Comparison of ENCODE assay signal across 27 cellular contexts in the genomic region with DNA sequence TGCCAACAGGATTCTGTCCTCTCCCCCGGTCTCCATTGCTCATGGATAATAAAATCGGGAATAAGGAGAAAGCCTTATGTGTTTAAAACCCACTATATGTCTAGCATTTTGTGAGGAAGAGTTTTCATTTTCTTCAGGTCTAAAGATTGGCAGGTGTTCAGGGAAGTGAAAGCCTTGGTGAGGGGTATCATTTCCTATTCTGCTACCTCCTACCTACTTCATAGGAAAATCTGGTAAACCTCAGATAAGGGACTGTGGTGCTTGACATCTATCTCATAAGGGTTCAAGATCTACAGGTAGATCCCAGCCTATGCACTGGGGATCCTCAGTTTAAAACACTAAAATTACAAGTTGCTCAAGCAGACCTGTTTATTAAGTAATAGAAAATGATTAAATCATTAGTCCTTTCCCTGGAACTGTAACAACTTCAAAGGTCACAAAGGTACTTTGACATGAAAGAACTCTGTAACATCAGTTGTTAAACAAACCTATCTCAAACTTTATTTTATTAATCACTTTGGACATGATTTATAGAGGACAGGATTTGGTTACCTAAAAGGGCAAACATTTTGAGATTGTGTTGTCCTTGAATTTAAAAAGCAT. TPM values are rescaled to one million over a fixed set of nuclear protein-coding genes. Genes with fewer than 3 reads are reported as not detected.
DNase-seq lines count a peak whose midpoint lies in the region; ATAC-seq and TF ChIP-seq lines count a peak whose summit lies in the region.
"Had no signal": no experiment of that assay in that cellular context is flagged by ENCODE, and none has a peak within 500 bp of the region (broad histone marks: within the 10 kb centered on the region; RNA-seq: fewer than 3 reads in every experiment).

No MANE protein-coding gene starts in this region.

- DNase-seq in mammary epithelial cell = no peak
- no peak for DNase-seq in breast epithelium (ENCODE audit: low spot score in 2 of 2)
- peak; percentile 23 for DNase-seq in epithelial cell of esophagus (ENCODE audit: low read depth)
- no peak for DNase-seq in cerebellum (ENCODE audit: low spot score)
- DNase-seq in ascending aorta (ENCODE audit: low spot score in 2 of 2) = no peak
- DNase-seq in A172 (ENCODE audit: low spot score) = no peak
- DNase-seq: 8988T; activated CD4-positive, alpha-beta T cell treated with anti-CD3 and anti-CD28 coated beads, Interleukin-2, amount 50 U/mL, for 48 hours; activated naive CD4-positive, alpha-beta T cell treated with anti-CD3 and anti-CD28 coated beads for 36 hours; anterior cingulate cortex; gastrocnemius medialis; H9; kidney; mesenchymal stem cell; stimulated activated CD4-positive, alpha-beta T cell treated with anti-CD3 and anti-CD28 coated beads, Interleukin-12 subunit alpha, Interleukin-12 subunit beta, amount 100 ng/mL, for 4 hours; WERI-Rb-1 had no signal

- TF ChIP-seq CTCF in mammary epithelial cell (conservative IDR thresholded peaks at IDR 0.05 in 1 of 2, IDR thresholded peaks at IDR 0.05 in 1 of 2; ENCODE audit: extremely low read depth in 1 of 2, insufficient read depth in 1 of 2, low read depth in 1 of 2, low read length in 2 of 2) (no peak), breast epithelium (IDR thresholded peaks at IDR 0.05) (no peak), epithelial cell of esophagus (IDR thresholded peaks at IDR 0.05; ENCODE audit: insufficient read depth, low read depth, low read length, missing control alignments) (no peak), ascending aorta (IDR thresholded peaks at IDR 0.05) (no peak)

- H3K9me3 ChIP-seq in mammary epithelial cell (replicated peaks; ENCODE audit: insufficient read depth, low read length) (no peaks in the 10 kb centered on the region), breast epithelium (no peaks in the 10 kb centered on the region), ascending aorta (no peaks in the 10 kb centered on the region)
- H3K9me3 ChIP-seq: gastrocnemius medialis had no signal

- TF ChIP-seq POLR2A in breast epithelium (IDR thresholded peaks at IDR 0.05) = no peak

- H3K27me3 ChIP-seq in mammary epithelial cell (ENCODE audit: insufficient read depth, low read length) (no peaks in the 10 kb centered on the region), breast epithelium (no peaks in the 10 kb centered on the region), ascending aorta (no peaks in the 10 kb centered on the region)
- H3K27me3 ChIP-seq: gastrocnemius medialis had no signal

- no peak overlapping the region for H3K9ac ChIP-seq in mammary epithelial cell (ENCODE audit: insufficient read depth, low read length)

- H3K4me3 ChIP-seq in mammary epithelial cell (replicated peaks in 1 of 3; ENCODE audit: insufficient read depth in 1 of 3, low read depth in 2 of 3, low read length in 3 of 3) (no peak overlapping the region), breast epithelium (no peak overlapping the region), epithelial cell of esophagus (ENCODE audit: low read length) (no peak overlapping the region), ascending aorta (no peak overlapping the region)
- H3K4me3 ChIP-seq: gastrocnemius medialis, SK-N-MC had no signal

- in situ Hi-C loops in mammary epithelial cell (cut with MboI; ENCODE audit: low sequenced_read_pairs in 2 of 2) = no loop called here

- BruUV-seq in mammary epithelial cell (replicated peaks; lab: Mats Ljungman, UMichigan) = no TSS peak

- 100% methylated on average over 2 of the region's 2 CpGs for WGBS in mammary epithelial cell (ENCODE audit: low coverage, missing lambda C conversion rate)

- H4K20me1 ChIP-seq in mammary epithelial cell (ENCODE audit: insufficient read depth, low read length) = no peaks in the 10 kb centered on the region

- H3K79me2 ChIP-seq in mammary epithelial cell (ENCODE audit: insufficient read depth, low read length) = peaks cover 99% of the 10 kb centered on the region

- H3K36me3 ChIP-seq in mammary epithelial cell (ENCODE audit: insufficient read depth, low read length) = no peaks in the 10 kb centered on the region
- H3K36me3 ChIP-seq in breast epithelium = no peaks in the 10 kb centered on the region
- no peaks in the 10 kb centered on the region for H3K36me3 ChIP-seq in ascending aorta
- H3K36me3 ChIP-seq: gastrocnemius medialis, WERI-Rb-1 had no signal

- dilution Hi-C loops in mammary epithelial cell (cut with HindIII; ENCODE audit: low sequenced_read_pairs) = loop anchor here (10.0 kb wide), 1 partner anchor 50 kb away; no protein-coding TSS in a partner anchor

- H3K4me1 ChIP-seq in mammary epithelial cell (ENCODE audit: insufficient read depth, low read length) (peaks cover 44% of the 10 kb centered on the region), breast epithelium (no peaks in the 10 kb centered on the region), ascending aorta (peaks cover 0 to 4% of the 10 kb centered on the region in 2 donors)

- intact Hi-C loops in mammary epithelial cell (cut with micrococcal nuclease) (no loop called here), breast epithelium (cut with DNase I; ENCODE audit: low total_unique reads) (no loop called here), ascending aorta (cut with DNase I) (no loop called here)

- CTCF ChIA-PET in mammary epithelial cell (lab: Charles Lee; ENCODE audit: low non-redundant PET) = no interaction called here

- peak; percentile 60 for ATAC-seq in HG03432 (IDR thresholded peaks at IDR 0.05; ENCODE audit: unreplicated experiment)
- ATAC-seq in HG03378 (IDR thresholded peaks at IDR 0.05; ENCODE audit: unreplicated experiment) = no peak
- ATAC-seq: gastrocnemius medialis had no signal

- H3K4me2 ChIP-seq in mammary epithelial cell (ENCODE audit: insufficient read depth, low read depth, low read length) = peak overlapping the region; percentile 4

- H3K27ac ChIP-seq in mammary epithelial cell (ENCODE audit: insufficient read depth, low read depth, low read length) = no peak overlapping the region
- H3K27ac ChIP-seq in breast epithelium = no peak overlapping the region
- H3K27ac ChIP-seq in ascending aorta = no peak overlapping the region
- H3K27ac ChIP-seq: gastrocnemius medialis, SK-N-MC, WERI-Rb-1 had no signal

- H2AFZ ChIP-seq in mammary epithelial cell (ENCODE audit: low read depth, low read length) = no peak overlapping the region

RNA-seq across cellular contexts. Expression of a gene that starts 6.5 kb away (rescaled TPM):
- total RNA-seq in mammary epithelial cell = 10 to 100 TPM; 19.0 to 34.8 TPM
- 22.6 TPM for polyA plus RNA-seq in mammary epithelial cell
- polyA minus RNA-seq in mammary epithelial cell = 23.4 TPM
- total RNA-seq in breast epithelium = 10 to 100 TPM; 19.7 to 31.5 (median 29.5) TPM
- 38.6 TPM for total RNA-seq in cerebellum
- total RNA-seq in ascending aorta = 3.6 TPM
- 7.6 and 9.7 TPM in 2 replicates for total RNA-seq in A172 (2014; rRNA removed; shearing (Covaris generic))

RNA-seq across cellular contexts. Expression of a gene that starts 13.5 kb away (rescaled TPM):
- not detected for total RNA-seq in mammary epithelial cell
- polyA plus RNA-seq in mammary epithelial cell = 0.05 TPM
- not detected for polyA minus RNA-seq in mammary epithelial cell
- total RNA-seq in breast epithelium = not detected
- total RNA-seq in cerebellum = not detected
- total RNA-seq in ascending aorta = not detected
- 2.3 and 2.9 TPM in 2 replicates for total RNA-seq in A172 (2014; rRNA removed; shearing (Covaris generic))
- total RNA-seq: activated naive CD4-positive, alpha-beta T cell treated with anti-CD3 and anti-CD28 coated beads for 36 hours; Daoy; gastrocnemius medialis; H9; kidney; M059J; omental fat pad; subcutaneous adipose tissue; T-helper 2 cell treated with Interferon-gamma antibody and Interleukin-4, amounts not matched to agents 100 ng/mL and 5 ng/mL, for 36 hours; ureter had no signal
- polyA plus RNA-seq: BJ, esophagus had no signal
